Comparison of ENCODE assay signal across 10 cellular contexts in the genomic region with DNA sequence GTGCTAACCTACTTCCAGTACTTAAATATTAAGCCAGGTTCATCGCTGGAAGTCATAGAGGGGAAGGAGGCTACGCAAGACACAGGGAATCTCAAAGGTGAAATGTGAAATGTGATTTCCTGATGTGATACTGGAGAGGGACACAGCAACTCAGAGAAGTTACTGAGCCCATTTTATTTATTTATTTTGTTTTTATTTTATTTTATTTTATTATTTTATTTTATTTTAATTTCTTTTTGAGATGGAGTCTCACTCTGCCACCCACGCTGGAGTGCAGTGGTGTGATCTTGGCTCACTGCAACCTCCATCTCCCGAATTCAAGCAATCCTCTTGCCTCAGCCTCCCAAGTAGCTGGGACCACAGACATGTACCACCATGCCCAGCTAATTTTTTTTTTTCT. TPM values are rescaled to one million over a fixed set of nuclear protein-coding genes. Genes with fewer than 3 reads are reported as not detected.
"Had no signal": no experiment of that assay in that cellular context is flagged by ENCODE, and none has a peak within 500 bp of the region (broad histone marks: within the 10 kb centered on the region; RNA-seq: fewer than 3 reads in every experiment).

No MANE protein-coding gene starts in this region.

- H3K27ac ChIP-seq: GM23248, HL-60 had no signal

- H3K27ac Mint-ChIP-seq: HFFc6 had no signal

- H3K9ac ChIP-seq: GM23248 had no signal

- H3K4me3 ChIP-seq: GM23248, HAP-1 had no signal

- ATAC-seq: HCT116 had no signal

- H3K36me3 ChIP-seq: HAP-1 had no signal

- DNase-seq: GM23248, GOT3, H7, HFFc6, IMR-90 had no signal

- H3K4me1 ChIP-seq: HAP-1 had no signal

- H3K9me3 Mint-ChIP-seq: HFFc6 had no signal

RNA-seq across cellular contexts. Expression of a gene that starts 19.7 kb away (rescaled TPM):
- total RNA-seq: GM23248, H4, H7, HFFc6, HT1080, IMR-90 had no signal
- polyA plus RNA-seq: GM23248, IMR-90 had no signal
